ENCODE assay signal across 1 cellular context in the genomic region with DNA sequence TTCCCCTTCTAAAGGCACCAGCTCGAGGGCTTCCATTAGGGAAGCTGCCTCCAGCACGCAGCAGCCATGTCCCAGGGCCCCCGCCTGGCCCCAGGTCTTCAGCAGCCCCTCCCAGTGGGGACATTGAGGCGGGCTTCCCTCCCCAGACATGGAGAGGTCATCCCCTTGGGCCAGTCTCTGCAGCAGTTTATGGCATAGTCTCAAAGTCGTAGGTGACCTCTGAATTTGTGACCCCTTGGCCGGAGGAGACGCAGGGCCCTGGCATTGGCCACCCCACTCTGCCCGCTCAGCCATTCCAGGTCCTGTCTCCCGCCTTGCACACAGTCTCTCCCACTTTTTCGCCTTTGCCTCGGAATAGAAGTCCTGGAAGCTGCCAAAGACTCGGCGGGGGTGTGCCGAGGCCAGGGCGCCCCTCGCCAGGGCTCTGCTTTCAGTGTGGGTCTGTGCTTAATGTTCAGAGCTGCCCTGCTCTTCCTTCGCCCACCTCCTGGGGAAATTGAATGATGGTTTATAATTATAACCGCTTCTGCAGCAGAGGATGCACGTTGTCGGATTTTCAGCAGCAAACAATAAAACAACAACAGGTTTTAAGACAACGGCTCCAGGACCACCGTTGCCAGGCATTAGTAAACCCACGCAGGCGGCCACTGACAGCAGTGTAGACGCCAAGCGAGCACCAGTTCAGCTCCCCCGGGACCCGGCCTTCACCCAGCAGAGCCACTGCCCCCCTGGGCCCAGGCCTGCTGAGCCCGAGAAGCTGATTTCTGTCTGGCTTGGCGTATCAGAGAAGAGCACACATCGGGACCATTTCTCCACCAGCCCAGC.
TF ChIP-seq lines count a peak whose summit lies in the region.

No MANE protein-coding gene starts in this region.

TF ChIP-seq in IMR-90, 13 proteins besides CTCF, POLR2A, EP300 and RAD21 (continued from another document):
- TF ChIP-seq MAFK (IDR thresholded peaks at IDR 0.05; ENCODE audit: low read depth, low read length) (no peak), RFX5 (IDR thresholded peaks at IDR 0.05; ENCODE audit: low read depth, low read length) (no peak), SMC3 (IDR thresholded peaks at IDR 0.05; ENCODE audit: low read depth, low read length) (no peak), MAZ (IDR thresholded peaks at IDR 0.05; ENCODE audit: borderline replicate concordance, low read depth, low read length) (no peak), BHLHE40 (IDR thresholded peaks at IDR 0.05; ENCODE audit: low read depth, low read length) (no peak), NFE2L2 (IDR thresholded peaks at IDR 0.05; ENCODE audit: low read depth, low read length) (no peak), CEBPB (IDR thresholded peaks at IDR 0.05; ENCODE audit: low read depth, low read length) (no peak), RCOR1 (IDR thresholded peaks at IDR 0.05; ENCODE audit: insufficient replicate concordance, low read length) (no peak)
